12 cellular contexts compared by ENCODE assay signal in the genomic region with DNA sequence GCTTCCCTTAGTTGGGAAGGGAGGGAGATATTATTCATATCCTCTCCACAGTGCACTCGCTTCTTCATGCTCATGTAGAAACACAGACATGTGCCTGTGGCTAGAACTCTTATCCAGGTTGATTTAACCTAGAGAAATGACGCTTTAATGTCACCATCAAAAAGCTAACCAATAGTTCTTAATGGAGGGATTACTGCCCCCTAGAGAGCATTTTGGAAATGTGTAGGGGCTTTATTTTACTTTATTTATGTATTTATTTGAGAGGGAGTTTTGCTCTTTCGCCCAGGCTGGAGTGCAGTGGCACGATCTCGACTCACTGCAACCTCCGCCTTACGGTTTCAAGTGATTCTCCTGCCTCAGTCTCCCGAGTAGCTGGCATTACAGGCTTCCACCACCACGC.
A peak's percentile ranks its signal among the peaks of the same experiment; 100 is the strongest.
DNase-seq lines count a peak whose midpoint lies in the region; TF ChIP-seq lines count a peak whose summit lies in the region.
"Had no signal": no experiment of that assay in that cellular context is flagged by ENCODE, and none has a peak within 500 bp of the region (broad histone marks: within the 10 kb centered on the region; RNA-seq: fewer than 3 reads in every experiment).

No MANE protein-coding gene starts in this region.

- H3F3A ChIP-seq in SK-N-SH (replicated peaks; ENCODE audit: insufficient read depth): no peaks in the 10 kb centered on the region

- H3K27me3 ChIP-seq in H7 (ENCODE audit: control insufficient read depth, insufficient read depth, low read length): no peaks in the 10 kb centered on the region
- peaks cover 16% of the 10 kb centered on the region; the same call in 1 of the 2 replicates for H3K27me3 ChIP-seq in SK-N-SH (ENCODE audit: insufficient read depth)
- H3K27me3 ChIP-seq in uterus: no peaks in the 10 kb centered on the region

- H3K36me3 ChIP-seq in H7 (replicated peaks; ENCODE audit: control insufficient read depth, insufficient read depth, low read length) (no peaks in the 10 kb centered on the region), SK-N-SH (replicated peaks in 1 of 2; ENCODE audit: control insufficient read depth in 1 of 2, insufficient read depth in 2 of 2, low read length in 1 of 2) (no peaks in the 10 kb centered on the region), uterus (no peaks in the 10 kb centered on the region)

- H3K27ac ChIP-seq in SK-N-SH (ENCODE audit: low read depth in 2 of 2, low read length in 1 of 2) (no peak overlapping the region), uterus (no peak overlapping the region)

- TF ChIP-seq CTCF in AG09309 (IDR thresholded peaks at IDR 0.05; ENCODE audit: control insufficient read depth, insufficient read depth, low read depth, low read length, missing control alignments) (peak; percentile 41), SK-N-SH (IDR thresholded peaks at IDR 0.05) (peak; percentile 60), glutamatergic neuron (IDR thresholded peaks at IDR 0.05; ENCODE audit: partially characterized antibody, unreplicated experiment) (peak; percentile 12), uterus (IDR thresholded peaks at IDR 0.05) (peak in 1 of 4 experiments; percentile 10)

- no peak overlapping the region for H3K9ac ChIP-seq in SK-N-SH

- H3K4me1 Mint-ChIP-seq in glutamatergic neuron (ENCODE audit: low read depth, unreplicated experiment): peaks cover 2% of the 10 kb centered on the region

- intact Hi-C loops in uterus (cut with DNase I; ENCODE audit: low total_unique reads): no loop called here

- WGBS in SK-N-SH (ENCODE audit: low lambda C conversion rate): 4% methylated on average over 9 of the region's 9 CpGs

- no peaks in the 10 kb centered on the region for H3K79me2 ChIP-seq in SK-N-SH (ENCODE audit: insufficient read depth)

- no peaks in the 10 kb centered on the region for H3K4me1 ChIP-seq in SK-N-SH (ENCODE audit: control insufficient read depth in 1 of 2, insufficient read depth in 2 of 2, low read depth in 1 of 2, low read length in 1 of 2)
- no peaks in the 10 kb centered on the region for H3K4me1 ChIP-seq in uterus

- no peak overlapping the region for H3K4me3 ChIP-seq in AG09309 (ENCODE audit: control insufficient read depth, low read depth, low read length)
- H3K4me3 ChIP-seq in H7 (ENCODE audit: insufficient read depth, low read depth, low read length): no peak overlapping the region
- H3K4me3 ChIP-seq in SK-N-SH (ENCODE audit: low read depth in 2 of 2, low read length in 1 of 2): no peak overlapping the region
- no peak overlapping the region for H3K4me3 ChIP-seq in uterus

- DNase-seq in AG09309 (ENCODE audit: low read depth) (no peak), H7 (peak; percentile 32), SK-N-SH (peak; percentile 31), glutamatergic neuron (no peak), GDM1 (lab: John Stamatoyannopoulos, UW) (no peak), ureter (ENCODE audit: low spot score) (no peak), NCI-H1930 (lab: John Stamatoyannopoulos, UW) (no peak), uterus (no peak)
- DNase-seq: amygdala; COR-L47; NCI-H2227 treated with DMSO at 0.1 percent for 48 hours; stimulated activated naive B cell treated with anti-CD40 and anti-IgM and Interleukin-4, amounts not matched to agents 10 μg/mL and 1 μg/mL and 100 μg/mL, for 72 hours had no signal

- no peaks in the 10 kb centered on the region for H4K20me1 ChIP-seq in SK-N-SH (ENCODE audit: insufficient read depth)

- TF ChIP-seq POLR2A in uterus (IDR thresholded peaks at IDR 0.05): no peak

- H3K27me3 Mint-ChIP-seq in glutamatergic neuron (ENCODE audit: unreplicated experiment): no peaks in the 10 kb centered on the region
- H3K27me3 Mint-ChIP-seq: stimulated activated naive B cell treated with anti-CD40 and anti-IgM and Interleukin-4, amounts not matched to agents 10 μg/mL and 1 μg/mL and 100 μg/mL, for 72 hours had no signal

- no peaks in the 10 kb centered on the region for H3K9me3 Mint-ChIP-seq in glutamatergic neuron (ENCODE audit: unreplicated experiment)
- H3K9me3 Mint-ChIP-seq: stimulated activated naive B cell treated with anti-CD40 and anti-IgM and Interleukin-4, amounts not matched to agents 10 μg/mL and 1 μg/mL and 100 μg/mL, for 72 hours had no signal

- TF ChIP-seq RAD21 in SK-N-SH (IDR thresholded peaks at IDR 0.05; ENCODE audit: low read length): peak; percentile 69

- CTCF ChIA-PET in SK-N-SH (lab: Yijun Ruan, JAX): interaction anchor here (0.6 to 7.1 kb wide), 26 partner anchors 8 to 359 kb away, joined by 3 to 107 read pairs (median 4); partner anchors contain the start of gene FNDC1

- no peaks in the 10 kb centered on the region for H3K36me3 Mint-ChIP-seq in glutamatergic neuron (ENCODE audit: unreplicated experiment)
- H3K36me3 Mint-ChIP-seq: stimulated activated naive B cell treated with anti-CD40 and anti-IgM and Interleukin-4, amounts not matched to agents 10 μg/mL and 1 μg/mL and 100 μg/mL, for 72 hours had no signal

- POLR2A ChIA-PET in SK-N-SH (lab: Yijun Ruan, JAX): no interaction called here

- no peak overlapping the region for H3K4me3 Mint-ChIP-seq in glutamatergic neuron (ENCODE audit: unreplicated experiment)
- H3K4me3 Mint-ChIP-seq: stimulated activated naive B cell treated with anti-CD40 and anti-IgM and Interleukin-4, amounts not matched to agents 10 μg/mL and 1 μg/mL and 100 μg/mL, for 72 hours had no signal

- no peak for TF ChIP-seq EP300 in SK-N-SH (IDR thresholded peaks at IDR 0.05; ENCODE audit: borderline replicate concordance in 1 of 2, low read depth in 1 of 2, low read length in 1 of 2)

- H3K9me3 ChIP-seq in SK-N-SH (no peaks in the 10 kb centered on the region), uterus (no peaks in the 10 kb centered on the region)

- no peak overlapping the region for H2AFZ ChIP-seq in SK-N-SH (ENCODE audit: low read depth)

- H3K27ac Mint-ChIP-seq in glutamatergic neuron (ENCODE audit: unreplicated experiment): no peak overlapping the region
- H3K27ac Mint-ChIP-seq: stimulated activated naive B cell treated with anti-CD40 and anti-IgM and Interleukin-4, amounts not matched to agents 10 μg/mL and 1 μg/mL and 100 μg/mL, for 72 hours had no signal

- H3K4me2 ChIP-seq in SK-N-SH: no peak overlapping the region

- H3K9me2 ChIP-seq in SK-N-SH: no peaks in the 10 kb centered on the region

TF ChIP-seq in SK-N-SH, 30 proteins besides CTCF, POLR2A, EP300 and RAD21:
- TF ChIP-seq RFX5 (IDR thresholded peaks at IDR 0.05; ENCODE audit: low read length) (no peak), SMC3 (IDR thresholded peaks at IDR 0.05; ENCODE audit: low read depth, low read length) (peak; percentile 31; the same call in 1 of the 2 replicates)

Comparison
In these comparisons a context has a peak if more than half of its experiments do, and no peak if none do; other contexts are left out.
1. DNase-seq: peak in H7 (single experiment) and SK-N-SH (single experiment); none in AG09309 (single experiment), glutamatergic neuron (single experiment), GDM1 (single experiment), ureter (single experiment), NCI-H1930 (0 of 2) and uterus (0 of 2).